15 cellular contexts compared by ENCODE assay signal in genomic region chr20:49831770-49832631, GRCh38. TPM values are rescaled to one million over a fixed set of nuclear protein-coding genes. Genes with fewer than 3 reads are reported as not detected.
DNase-seq lines count a peak whose midpoint lies in the region; ATAC-seq, FAIRE-seq and TF ChIP-seq lines count a peak whose summit lies in the region.
"Had no signal": no experiment of that assay in that cellular context is flagged by ENCODE, and none has a peak within 500 bp of the region (broad histone marks: within the 10 kb centered on the region; RNA-seq: fewer than 3 reads in every experiment).

No MANE protein-coding gene starts in this region.

- no TSS peak for BruUV-seq in HepG2 (replicated peaks; lab: Mats Ljungman, UMichigan)

- POLR2A ChIA-PET in HepG2 (lab: Yijun Ruan, JAX): interaction anchor here (0.6 to 2.0 kb wide), 11 partner anchors 8 to 232 kb away, joined by 3 to 8 read pairs (median 3); partner anchors contain the start of gene SLC9A8

- DNase-seq in activated CD4-positive, alpha-beta T cell treated with anti-CD3 and anti-CD28 coated beads, Interleukin-2, amount 10 ng/mL, durations not matched to agents 24 days and 14 days: no peak
- no peak for DNase-seq in activated CD4-positive, alpha-beta T cell treated with anti-CD3 and anti-CD28 coated beads, Interleukin-2, amount 50 U/mL, for 4 hours
- no peak for DNase-seq in HepG2 (ENCODE audit: low spot score)
- DNase-seq: 8988T; activated T-cell treated with anti-CD3 and anti-CD28 coated beads, Interleukin-2, amount 50 U/mL, for 24 hours; Calu3; foreskin keratinocyte; NK-92 treated with Interleukin-12 subunit alpha and Interleukin-12 subunit beta, amount 100 ng/mL, for 24 hours; right cardiac atrium had no signal

- peaks cover 8% of the 10 kb centered on the region for H3K4me1 Mint-ChIP-seq in activated CD4-positive, alpha-beta T cell treated with anti-CD3 and anti-CD28 coated beads, Interleukin-2, amount 10 ng/mL, durations not matched to agents 24 days and 14 days
- H3K4me1 Mint-ChIP-seq in activated T-helper 17 cell treated with anti-CD3 and anti-CD28 coated beads, Interleukin-2, amount 50 U/mL, for 72 hours: peaks cover 4% of the 10 kb centered on the region

- H3K4me1 ChIP-seq in HepG2 (ENCODE audit: insufficient read depth, low read length): peaks cover 30% of the 10 kb centered on the region
- H3K4me1 ChIP-seq in subcutaneous abdominal adipose tissue (ENCODE audit: control insufficient read depth in 5 of 5, insufficient read depth in 5 of 5, low read length in 5 of 5): peaks cover 2 to 13% (median 12%) of the 10 kb centered on the region in 5 donors
- H3K4me1 ChIP-seq: ascending aorta had no signal

- H3K27ac Mint-ChIP-seq in activated CD4-positive, alpha-beta T cell treated with anti-CD3 and anti-CD28 coated beads, Interleukin-2, amount 10 ng/mL, durations not matched to agents 24 days and 14 days: peak overlapping the region; percentile 16
- H3K27ac Mint-ChIP-seq in activated T-helper 17 cell treated with anti-CD3 and anti-CD28 coated beads, Interleukin-2, amount 50 U/mL, for 72 hours: peak overlapping the region; percentile 37

- H3K27me3 ChIP-seq in HepG2 (ENCODE audit: control insufficient read depth in 1 of 2, insufficient read depth in 2 of 2, low read length in 2 of 2) (no peaks in the 10 kb centered on the region), subcutaneous abdominal adipose tissue (ENCODE audit: control insufficient read depth in 5 of 5, insufficient read depth in 4 of 5, low read length in 5 of 5) (no peaks in the 10 kb centered on the region)
- H3K27me3 ChIP-seq: ascending aorta, foreskin keratinocyte had no signal

- peak overlapping the region; percentile 6; the same call in 1 of the 2 replicates for H3K4me2 ChIP-seq in HepG2 (ENCODE audit: low read depth, low read length)

- no peak overlapping the region for H3K4me3 Mint-ChIP-seq in activated CD4-positive, alpha-beta T cell treated with anti-CD3 and anti-CD28 coated beads, Interleukin-2, amount 10 ng/mL, durations not matched to agents 24 days and 14 days
- H3K4me3 Mint-ChIP-seq in activated T-helper 17 cell treated with anti-CD3 and anti-CD28 coated beads, Interleukin-2, amount 50 U/mL, for 72 hours: no peak overlapping the region
- H3K4me3 Mint-ChIP-seq: activated T-cell treated with anti-CD3 and anti-CD28 coated beads, Interleukin-2, amount 50 U/mL, for 24 hours had no signal

- TF ChIP-seq EP300 in HepG2 (IDR thresholded peaks at IDR 0.05; ENCODE audit: low read depth in 2 of 2, low read length in 2 of 2) (no peak), HepG2 (CRISPR knock-in tag; IDR thresholded peaks at IDR 0.05; ENCODE audit: borderline replicate concordance) (no peak)

- CTCF ChIA-PET in HepG2 (lab: Yijun Ruan, JAX; ENCODE audit: low intra/inter-chr PET ratio, low total read pairs): no interaction called here

- intact Hi-C loops in activated CD4-positive, alpha-beta T cell treated with anti-CD3 and anti-CD28 coated beads, Interleukin-2, amount 10 ng/mL, durations not matched to agents 24 days and 14 days (cut with micrococcal nuclease): no loop called here
- intact Hi-C loops in HepG2 (cut with micrococcal nuclease; ENCODE audit: unreplicated experiment): no loop called here

- no peak for FAIRE-seq in HepG2 (lab: Jason Lieb, UNC)

- ATAC-seq in activated T-helper 17 cell treated with anti-CD3 and anti-CD28 coated beads, Interleukin-2, amount 50 U/mL, for 72 hours (replicated peaks): no peak
- ATAC-seq in HepG2: peak; percentile 33
- no peak for ATAC-seq in GM21786 (IDR thresholded peaks at IDR 0.05; ENCODE audit: unreplicated experiment)
- no peak for ATAC-seq in GM19023 (IDR thresholded peaks at IDR 0.05; ENCODE audit: unreplicated experiment)
- ATAC-seq in HG02981 (IDR thresholded peaks at IDR 0.05; ENCODE audit: unreplicated experiment): no peak
- ATAC-seq: foreskin keratinocyte had no signal

- H3K9me3 ChIP-seq in HepG2 (ENCODE audit: low read length) (no peaks in the 10 kb centered on the region), subcutaneous abdominal adipose tissue (ENCODE audit: control insufficient read depth in 5 of 5, low read length in 5 of 5) (no peaks in the 10 kb centered on the region)
- H3K9me3 ChIP-seq: ascending aorta had no signal

- H3K36me3 ChIP-seq in HepG2 (replicated peaks in 1 of 2; ENCODE audit: control insufficient read depth in 1 of 2, insufficient read depth in 2 of 2, low read length in 2 of 2) (peaks cover 0 to 11% of the 10 kb centered on the region in 2 experiments; a peak in 2 of 5 replicates), subcutaneous abdominal adipose tissue (ENCODE audit: control insufficient read depth in 5 of 5, insufficient read depth in 5 of 5, low read length in 5 of 5) (peaks cover 4 to 35% (median 17%) of the 10 kb centered on the region in 5 donors)

- peak overlapping the region; percentile 16; the same call in 1 of the 2 replicates for H3K9ac ChIP-seq in HepG2 (ENCODE audit: insufficient read depth, low read depth, low read length)
- H3K9ac ChIP-seq in subcutaneous abdominal adipose tissue (ENCODE audit: low read length in 5 of 5): peak overlapping the region in 2 of 5 donors; percentile 11 to 13

- TF ChIP-seq CTCF in HepG2 (CRISPR knock-in tag; IDR thresholded peaks at IDR 0.05): no peak

- peak overlapping the region; percentile 48 for H3K27ac ChIP-seq in HepG2 (ENCODE audit: extremely low read length, insufficient read depth, low read length)
- peak overlapping the region; percentile 81 for H3K27ac ChIP-seq in subcutaneous abdominal adipose tissue (ENCODE audit: low read depth, low read length)
- H3K27ac ChIP-seq: ascending aorta, foreskin keratinocyte had no signal

- H3K9me3 Mint-ChIP-seq in activated CD4-positive, alpha-beta T cell treated with anti-CD3 and anti-CD28 coated beads, Interleukin-2, amount 10 ng/mL, durations not matched to agents 24 days and 14 days: no peaks in the 10 kb centered on the region
- no peaks in the 10 kb centered on the region for H3K9me3 Mint-ChIP-seq in activated T-helper 17 cell treated with anti-CD3 and anti-CD28 coated beads, Interleukin-2, amount 50 U/mL, for 72 hours
- H3K9me3 Mint-ChIP-seq: activated T-cell treated with anti-CD3 and anti-CD28 coated beads, Interleukin-2, amount 50 U/mL, for 24 hours had no signal

- no peak for TF ChIP-seq RAD21 in HepG2 (CRISPR knock-in tag; IDR thresholded peaks at IDR 0.05)

- TF ChIP-seq POLR2A in HepG2 (IDR thresholded peaks at IDR 0.05; ENCODE audit: insufficient read depth in 1 of 2, low read depth in 2 of 2, low read length in 2 of 2): no peak

- no peaks in the 10 kb centered on the region for H3K27me3 Mint-ChIP-seq in activated CD4-positive, alpha-beta T cell treated with anti-CD3 and anti-CD28 coated beads, Interleukin-2, amount 10 ng/mL, durations not matched to agents 24 days and 14 days
- H3K27me3 Mint-ChIP-seq in activated T-helper 17 cell treated with anti-CD3 and anti-CD28 coated beads, Interleukin-2, amount 50 U/mL, for 72 hours: no peaks in the 10 kb centered on the region
- H3K27me3 Mint-ChIP-seq: activated T-cell treated with anti-CD3 and anti-CD28 coated beads, Interleukin-2, amount 50 U/mL, for 24 hours had no signal

- H4K20me1 ChIP-seq in HepG2 (ENCODE audit: insufficient read depth, low read length): no peaks in the 10 kb centered on the region

- WGBS in HepG2 (ENCODE audit: low lambda C conversion rate): 71% methylated on average over 12 of the region's 12 CpGs

- in situ Hi-C loops in HepG2 (cut with HindIII; ENCODE audit: extremely low pct_ligation_motif_present, low pct_unique_long_range_greater_than_20kb): no loop called here

- H3K4me3 ChIP-seq in HepG2 (replicated peaks in 1 of 3; ENCODE audit: insufficient read depth in 1 of 3, low read depth in 2 of 3, low read length in 3 of 3): no peak overlapping the region
- no peak overlapping the region for H3K4me3 ChIP-seq in subcutaneous abdominal adipose tissue (ENCODE audit: low read depth in 1 of 5, low read length in 5 of 5)
- H3K4me3 ChIP-seq: ascending aorta had no signal

- H2AFZ ChIP-seq in HepG2 (ENCODE audit: low read length): no peak overlapping the region

- peaks cover 46% of the 10 kb centered on the region for H3K36me3 Mint-ChIP-seq in activated CD4-positive, alpha-beta T cell treated with anti-CD3 and anti-CD28 coated beads, Interleukin-2, amount 10 ng/mL, durations not matched to agents 24 days and 14 days (ENCODE audit: low read depth)
- peaks cover 72% of the 10 kb centered on the region for H3K36me3 Mint-ChIP-seq in activated T-helper 17 cell treated with anti-CD3 and anti-CD28 coated beads, Interleukin-2, amount 50 U/mL, for 72 hours (ENCODE audit: low read depth)

- H3K79me2 ChIP-seq in HepG2 (ENCODE audit: insufficient read depth, low read length): no peaks in the 10 kb centered on the region

TF ChIP-seq in HepG2, 621 proteins besides CTCF, POLR2A, EP300 and RAD21 (continues in another document):
- 0 out of 2 replicates have a peak, but pooled peaks have one; percentile 13 for TF ChIP-seq NFKB2 (CRISPR knock-in tag; IDR thresholded peaks at IDR 0.05; ENCODE audit: borderline replicate concordance)

RNA-seq across cellular contexts. Expression of gene SLC9A8, which starts 19.4 kb away (rescaled TPM):
- 15.2 and 15.7 TPM in 2 replicates for total RNA-seq in activated CD4-positive, alpha-beta T cell treated with anti-CD3 and anti-CD28 coated beads, Interleukin-2, amount 10 ng/mL, durations not matched to agents 24 days and 14 days
- 10 to 100 TPM; 17.7 to 18.3 TPM for total RNA-seq in activated T-helper 17 cell treated with anti-CD3 and anti-CD28 coated beads, Interleukin-2, amount 50 U/mL, for 72 hours
- total RNA-seq in HepG2 (2016; rRNA removed; fragmentation: Illumina TruSeq; extraction: Trizol): 2.6 and 7.4 TPM in 2 replicates
- total RNA-seq in HepG2 (2016; cell fraction: cytosol; rRNA removed; fragmentation: Illumina TruSeq; extraction: Trizol; ENCODE audit: low read depth): 1.6 TPM in 2 replicates
- total RNA-seq in HepG2 (2016; cell fraction: insoluble cytoplasmic fraction; rRNA removed; fragmentation: Illumina TruSeq; extraction: Trizol): 2.1 and 7.4 TPM in 2 replicates
- total RNA-seq in HepG2 (2016; cell fraction: membrane; rRNA removed; fragmentation: Illumina TruSeq; extraction: Trizol): 2.2 and 2.6 TPM in 2 replicates
- 13.8 and 19.0 TPM in 2 replicates for total RNA-seq in HepG2 (2016; cell fraction: nucleus; rRNA removed; fragmentation: Illumina TruSeq; extraction: Trizol)
- polyA plus RNA-seq in HepG2 (2011; rRNA removed): 4.1 and 4.7 TPM in 2 replicates
- 1.4 and 1.8 TPM in 2 replicates for polyA plus RNA-seq in HepG2 (2011; cell fraction: cytosol; rRNA removed)
- polyA plus RNA-seq in HepG2 (2011; cell fraction: nucleus; rRNA removed): 17.3 and 20.8 TPM in 2 replicates
- 5.9 and 6.1 TPM in 2 replicates for polyA plus RNA-seq in HepG2 (2012)
- 0.68 and 0.75 TPM in 2 replicates for polyA plus RNA-seq in HepG2 (2016; cell fraction: cytosol; fragmentation: Illumina TruSeq; extraction: Trizol; ENCODE audit: low read depth)
- 1.7 and 2.2 TPM in 2 replicates for polyA plus RNA-seq in HepG2 (2016; cell fraction: insoluble cytoplasmic fraction; fragmentation: Illumina TruSeq; extraction: Trizol; ENCODE audit: low read depth)
- 1.2 and 1.5 TPM in 2 replicates for polyA plus RNA-seq in HepG2 (2016; cell fraction: membrane; fragmentation: Illumina TruSeq; extraction: Trizol; ENCODE audit: low read depth)
- polyA plus RNA-seq in HepG2 (2016; cell fraction: nucleus; fragmentation: Illumina TruSeq; extraction: Trizol; ENCODE audit: insufficient read depth, low read depth): 21.2 and 22.1 TPM in 2 replicates
- polyA minus RNA-seq in HepG2 (2011; rRNA and poly(A)+ RNA removed; ENCODE audit: low replicate concordance): 25.8 and 28.2 TPM in 2 replicates
- polyA minus RNA-seq in HepG2 (2011; cell fraction: cytosol; rRNA and poly(A)+ RNA removed): 0.88 and 2.2 TPM in 2 replicates
- 26.4 and 27.8 TPM in 2 replicates for polyA minus RNA-seq in HepG2 (2011; cell fraction: nucleus; rRNA and poly(A)+ RNA removed)
